Comparison of ENCODE assay signal across 2 cellular contexts in the genomic region with DNA sequence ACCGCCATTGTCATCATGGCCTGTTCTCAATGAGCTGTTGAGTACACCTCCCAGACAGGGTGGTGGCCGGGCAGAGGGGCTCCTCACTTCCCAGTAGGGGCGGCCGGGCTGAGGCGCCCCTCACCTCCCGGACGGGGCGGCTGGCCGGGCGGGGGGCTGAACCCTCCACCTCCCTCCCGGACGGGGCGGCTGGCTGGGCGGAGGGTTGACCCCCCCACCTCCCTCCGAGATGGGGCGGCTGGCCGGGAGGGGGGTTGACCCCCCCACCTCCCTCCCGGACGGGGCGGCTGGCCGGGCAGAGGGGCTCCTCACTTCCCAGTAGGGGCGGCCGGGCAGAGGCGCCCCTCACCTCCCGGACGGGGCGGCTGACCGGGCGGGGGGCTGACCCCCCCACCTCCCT.
DNase-seq lines count a peak whose midpoint lies in the region; TF ChIP-seq lines count a peak whose summit lies in the region.
"Not testable (repeated sequence)": the region's sequence is repeated elsewhere in the genome, so short reads cannot be mapped to it uniquely, and the experiment has no call there.

No MANE protein-coding gene starts in this region.

- H3K4me1 Mint-ChIP-seq in activated naive CD8-positive, alpha-beta T cell treated with anti-CD3 and anti-CD28 coated beads for 36 hours; glutamatergic neuron (ENCODE audit: low read depth, unreplicated experiment): not testable (repeated sequence)

- not testable (repeated sequence) for H3K36me3 Mint-ChIP-seq in activated naive CD8-positive, alpha-beta T cell treated with anti-CD3 and anti-CD28 coated beads for 36 hours
- H3K36me3 Mint-ChIP-seq in glutamatergic neuron (ENCODE audit: unreplicated experiment) = peaks cover 24% of the 10 kb centered on the region

- not testable (repeated sequence) for H3K9me3 Mint-ChIP-seq in activated naive CD8-positive, alpha-beta T cell treated with anti-CD3 and anti-CD28 coated beads for 36 hours; glutamatergic neuron (ENCODE audit: unreplicated experiment)

- TF ChIP-seq CTCF in glutamatergic neuron (IDR thresholded peaks at IDR 0.05; ENCODE audit: partially characterized antibody, unreplicated experiment) = not testable (repeated sequence)

- not testable (repeated sequence) for H3K27me3 Mint-ChIP-seq in activated naive CD8-positive, alpha-beta T cell treated with anti-CD3 and anti-CD28 coated beads for 36 hours; glutamatergic neuron (ENCODE audit: unreplicated experiment)

- DNase-seq in activated naive CD8-positive, alpha-beta T cell treated with anti-CD3 and anti-CD28 coated beads for 36 hours = peak; percentile 1
- not testable (repeated sequence) for DNase-seq in glutamatergic neuron

- H3K27ac Mint-ChIP-seq in activated naive CD8-positive, alpha-beta T cell treated with anti-CD3 and anti-CD28 coated beads for 36 hours = not testable (repeated sequence)
- H3K27ac Mint-ChIP-seq in glutamatergic neuron (ENCODE audit: unreplicated experiment) = peak overlapping the region; percentile 43

- H3K4me3 Mint-ChIP-seq in activated naive CD8-positive, alpha-beta T cell treated with anti-CD3 and anti-CD28 coated beads for 36 hours; glutamatergic neuron (ENCODE audit: unreplicated experiment): not testable (repeated sequence)
